14 cellular contexts compared by ENCODE assay signal in genomic region chr10:12180221-12180974, GRCh38. TPM values are rescaled to one million over a fixed set of nuclear protein-coding genes. Genes with fewer than 3 reads are reported as not detected.
DNase-seq lines count a peak whose midpoint lies in the region; ATAC-seq and TF ChIP-seq lines count a peak whose summit lies in the region.
"Had no signal": no experiment of that assay in that cellular context is flagged by ENCODE, and none has a peak within 500 bp of the region (broad histone marks: within the 10 kb centered on the region; RNA-seq: fewer than 3 reads in every experiment).

No MANE protein-coding gene starts in this region.

- H3K27me3 Mint-ChIP-seq in activated T-helper 2 cell treated with anti-CD3 and anti-CD28 coated beads, Interferon-gamma antibody, Interleukin-2, Interleukin-4, amounts not matched to agents 10 μg/mL and 5 μg/mL and 100 μg/mL, durations not matched to agents 14 hours and 24 hours and 36 hours (ENCODE audit: low read depth), result no peaks in the 10 kb centered on the region
- H3K27me3 Mint-ChIP-seq: B cell had no signal

- no peaks in the 10 kb centered on the region for H3K9me3 Mint-ChIP-seq in activated T-helper 2 cell treated with anti-CD3 and anti-CD28 coated beads, Interferon-gamma antibody, Interleukin-2, Interleukin-4, amounts not matched to agents 10 μg/mL and 5 μg/mL and 100 μg/mL, durations not matched to agents 14 hours and 24 hours and 36 hours

- 0 out of 22 replicates have a peak overlapping the region, but pooled peaks of 1 of the 11 experiments have one; percentile 11 for H3K9ac ChIP-seq in BLaER1 treated with 17β-estradiol and CSF1 and Interleukin-3, amounts not matched to agents 10 nM and 100 nM

- peak overlapping the region in 10 of 11 experiments; percentile 26 to 79 (median 63); a peak in 17 of 22 replicates for H3K4me2 ChIP-seq in BLaER1 treated with 17β-estradiol and CSF1 and Interleukin-3, amounts not matched to agents 10 nM and 100 nM

- H4K20me1 ChIP-seq in BLaER1 treated with 17β-estradiol and CSF1 and Interleukin-3, amounts not matched to agents 10 nM and 100 nM, result peaks cover 0 to 21% (median 0%) of the 10 kb centered on the region in 11 experiments; a peak in 4 of 22 replicates

- TF ChIP-seq POLR2A in tibial nerve (IDR thresholded peaks at IDR 0.05), result no peak

- peaks cover 53 to 99% (median 92%) of the 10 kb centered on the region in 11 experiments for H3K36me3 ChIP-seq in BLaER1 treated with 17β-estradiol and CSF1 and Interleukin-3, amounts not matched to agents 10 nM and 100 nM
- H3K36me3 ChIP-seq in H7 (replicated peaks; ENCODE audit: control insufficient read depth, insufficient read depth, low read length) (peaks cover 11% of the 10 kb centered on the region), tibial nerve (peaks cover 0 to 95% (median 0%) of the 10 kb centered on the region in 3 donors)

- 64% methylated on average over 9 of the region's 9 CpGs for WGBS in tibial nerve, 2 donors

- TF ChIP-seq CTCF in tibial nerve (IDR thresholded peaks at IDR 0.05), result no peak

- intact Hi-C loops in activated T-helper 2 cell treated with anti-CD3 and anti-CD28 coated beads, Interferon-gamma antibody, Interleukin-2, Interleukin-4, amounts not matched to agents 10 μg/mL and 5 μg/mL and 100 μg/mL, durations not matched to agents 14 hours and 24 hours and 36 hours (cut with micrococcal nuclease), result loop anchor here (2.0 kb wide), 1 partner anchor 16 kb away; the partner anchor contains the start of gene CDC123

- no peaks in the 10 kb centered on the region for H3K27me3 ChIP-seq in BLaER1 treated with 17β-estradiol and CSF1 and Interleukin-3, amounts not matched to agents 10 nM and 100 nM
- H3K27me3 ChIP-seq in H7 (ENCODE audit: control insufficient read depth, insufficient read depth, low read length) (no peaks in the 10 kb centered on the region), tibial nerve (no peaks in the 10 kb centered on the region)
- H3K27me3 ChIP-seq: gastroesophageal sphincter had no signal

- DNase-seq in H7 (peak; percentile 70), iPS-NIHi11 (ENCODE audit: low spot score) (peak; percentile 50), tibial nerve (ENCODE audit: low spot score in 2 of 2) (no peak), NCI-H1694 (lab: John Stamatoyannopoulos, UW) (no peak), HPDE6-E6E7 (ENCODE audit: extremely low spot score) (no peak)
- no peak for DNase-seq in activated T-helper 2 cell treated with anti-CD3 and anti-CD28 coated beads, Interferon-gamma antibody, Interleukin-2, Interleukin-4, amounts not matched to agents 10 μg/mL and 5 μg/mL and 100 μg/mL, durations not matched to agents 14 hours and 24 hours and 36 hours (ENCODE audit: low spot score)
- DNase-seq: NCI-H1092 treated with DMSO at 0.1 percent for 48 hours; stimulated activated CD4-positive, alpha-beta T cell treated with anti-CD3 and anti-CD28 coated beads, Interleukin-2, amount 100 ng/mL, for 24 hours; stimulated activated CD8-positive, alpha-beta memory T cell treated with anti-CD3 and anti-CD28 coated beads, Interleukin-4, amount 100 ng/mL, for 48 hours had no signal

- no peak overlapping the region for H3K4me3 Mint-ChIP-seq in activated T-helper 2 cell treated with anti-CD3 and anti-CD28 coated beads, Interferon-gamma antibody, Interleukin-2, Interleukin-4, amounts not matched to agents 10 μg/mL and 5 μg/mL and 100 μg/mL, durations not matched to agents 14 hours and 24 hours and 36 hours (ENCODE audit: low read depth)
- H3K4me3 Mint-ChIP-seq: B cell had no signal

- ATAC-seq in HG03025 (IDR thresholded peaks at IDR 0.05; ENCODE audit: low FRiP score, unreplicated experiment), result no peak
- ATAC-seq: gastroesophageal sphincter had no signal

- H3K27ac Mint-ChIP-seq in activated T-helper 2 cell treated with anti-CD3 and anti-CD28 coated beads, Interferon-gamma antibody, Interleukin-2, Interleukin-4, amounts not matched to agents 10 μg/mL and 5 μg/mL and 100 μg/mL, durations not matched to agents 14 hours and 24 hours and 36 hours, result peak overlapping the region; percentile 46

- H3K27ac ChIP-seq in BLaER1 treated with 17β-estradiol and CSF1 and Interleukin-3, amounts not matched to agents 10 nM and 100 nM, result peak overlapping the region in 9 of 11 experiments; percentile 20 to 73 (median 54); a peak in 12 of 22 replicates
- no peak overlapping the region for H3K27ac ChIP-seq in tibial nerve
- H3K27ac ChIP-seq: gastroesophageal sphincter, SK-N-MC had no signal

- TF ChIP-seq EP300 in tibial nerve (IDR thresholded peaks at IDR 0.05), result no peak

- H3K4me1 Mint-ChIP-seq in activated T-helper 2 cell treated with anti-CD3 and anti-CD28 coated beads, Interferon-gamma antibody, Interleukin-2, Interleukin-4, amounts not matched to agents 10 μg/mL and 5 μg/mL and 100 μg/mL, durations not matched to agents 14 hours and 24 hours and 36 hours (ENCODE audit: low read depth), result peaks cover 21% of the 10 kb centered on the region

- H3K4me1 ChIP-seq in BLaER1 treated with 17β-estradiol and CSF1 and Interleukin-3, amounts not matched to agents 10 nM and 100 nM, result peaks cover 16 to 61% (median 52%) of the 10 kb centered on the region in 10 experiments
- no peaks in the 10 kb centered on the region for H3K4me1 ChIP-seq in tibial nerve
- H3K4me1 ChIP-seq: gastroesophageal sphincter had no signal

- no peak overlapping the region for H3K4me3 ChIP-seq in BLaER1 treated with 17β-estradiol and CSF1 and Interleukin-3, amounts not matched to agents 10 nM and 100 nM
- H3K4me3 ChIP-seq in H7 (ENCODE audit: insufficient read depth, low read depth, low read length) (no peak overlapping the region), tibial nerve (no peak overlapping the region)
- H3K4me3 ChIP-seq: gastroesophageal sphincter, SK-N-MC had no signal

- peaks cover 75% of the 10 kb centered on the region for H3K36me3 Mint-ChIP-seq in activated T-helper 2 cell treated with anti-CD3 and anti-CD28 coated beads, Interferon-gamma antibody, Interleukin-2, Interleukin-4, amounts not matched to agents 10 μg/mL and 5 μg/mL and 100 μg/mL, durations not matched to agents 14 hours and 24 hours and 36 hours (ENCODE audit: low read depth)

- no peaks in the 10 kb centered on the region for H3K9me3 ChIP-seq in BLaER1 treated with 17β-estradiol and CSF1 and Interleukin-3, amounts not matched to agents 10 nM and 100 nM (replicated peaks in 1 of 11)
- no peaks in the 10 kb centered on the region for H3K9me3 ChIP-seq in tibial nerve
- H3K9me3 ChIP-seq: gastroesophageal sphincter had no signal

RNA-seq across cellular contexts. Expression of gene NUDT5, which starts 15.3 kb away (rescaled TPM):
- total RNA-seq in H7 (2014; rRNA removed; shearing (Covaris generic)), result 93.0 and 108 TPM in 2 replicates
- total RNA-seq in activated T-helper 2 cell treated with anti-CD3 and anti-CD28 coated beads, Interferon-gamma antibody, Interleukin-2, Interleukin-4, amounts not matched to agents 10 μg/mL and 5 μg/mL and 100 μg/mL, durations not matched to agents 14 hours and 24 hours and 36 hours, result 109 and 112 TPM in 2 replicates
- total RNA-seq in tibial nerve, result 10 to 100 TPM; 23.4 to 50.7 (median 41.9) TPM

RNA-seq across cellular contexts. Expression of gene CDC123, which starts 15.6 kb away (rescaled TPM):
- 180 and 231 TPM in 2 replicates for total RNA-seq in H7 (2014; rRNA removed; shearing (Covaris generic))
- 153 and 156 TPM in 2 replicates for total RNA-seq in activated T-helper 2 cell treated with anti-CD3 and anti-CD28 coated beads, Interferon-gamma antibody, Interleukin-2, Interleukin-4, amounts not matched to agents 10 μg/mL and 5 μg/mL and 100 μg/mL, durations not matched to agents 14 hours and 24 hours and 36 hours
- 10 to 100 TPM; 32.7 to 80.0 (median 37.7) TPM for total RNA-seq in tibial nerve

RNA-seq across cellular contexts. Expression of gene SEC61A2, which starts 50.9 kb away (rescaled TPM):
- total RNA-seq in H7 (2014; rRNA removed; shearing (Covaris generic)), result 11.0 and 14.5 TPM in 2 replicates
- total RNA-seq in activated T-helper 2 cell treated with anti-CD3 and anti-CD28 coated beads, Interferon-gamma antibody, Interleukin-2, Interleukin-4, amounts not matched to agents 10 μg/mL and 5 μg/mL and 100 μg/mL, durations not matched to agents 14 hours and 24 hours and 36 hours, result 14.8 and 17.5 TPM in 2 replicates
- 10 to 100 TPM in 3 of 4 donors, 1 to 10 TPM in 1; 9.0 to 12.7 (median 10.9) TPM for total RNA-seq in tibial nerve

Comparison
In these comparisons a context has a peak if more than half of its experiments do, and no peak if none do; other contexts are left out.
1. H3K27ac ChIP-seq: peak in BLaER1 treated with 17β-estradiol and CSF1 and Interleukin-3, amounts not matched to agents 10 nM and 100 nM (9 of 11); none in tibial nerve (0 of 4).
2. DNase-seq: peak in H7 (single experiment) and iPS-NIHi11 (single experiment); none in activated T-helper 2 cell treated with anti-CD3 and anti-CD28 coated beads, Interferon-gamma antibody, Interleukin-2, Interleukin-4, amounts not matched to agents 10 μg/mL and 5 μg/mL and 100 μg/mL, durations not matched to agents 14 hours and 24 hours and 36 hours (single experiment), tibial nerve (0 of 2), NCI-H1694 (single experiment) and HPDE6-E6E7 (single experiment).